In genomic region chr6:21748343-21749063, GRCh38 we compare ENCODE assay signal across 11 cellular contexts.
DNase-seq lines count a peak whose midpoint lies in the region; ATAC-seq and TF ChIP-seq lines count a peak whose summit lies in the region.
"Had no signal": no experiment of that assay in that cellular context is flagged by ENCODE, and none has a peak within 500 bp of the region (broad histone marks: within the 10 kb centered on the region; RNA-seq: fewer than 3 reads in every experiment).

No MANE protein-coding gene starts in this region.

- no peaks in the 10 kb centered on the region for H4K20me1 ChIP-seq in mammary epithelial cell (ENCODE audit: insufficient read depth, low read length)

- no peaks in the 10 kb centered on the region for H3K36me3 ChIP-seq in HAP-1 (replicated peaks)
- no peaks in the 10 kb centered on the region for H3K36me3 ChIP-seq in mammary epithelial cell (ENCODE audit: insufficient read depth, low read length)

- no peaks in the 10 kb centered on the region for H3K79me2 ChIP-seq in mammary epithelial cell (ENCODE audit: insufficient read depth, low read length)
- H3K79me2 ChIP-seq: parathyroid adenoma had no signal

- H3K9me3 ChIP-seq in HAP-1 = no peaks in the 10 kb centered on the region
- H3K9me3 ChIP-seq in mammary epithelial cell (replicated peaks; ENCODE audit: insufficient read depth, low read length) = no peaks in the 10 kb centered on the region

- in situ Hi-C loops in HAP-1 (cut with MboI; ENCODE audit: low sequenced_read_pairs) = no loop called here
- in situ Hi-C loops in mammary epithelial cell (cut with MboI; ENCODE audit: low sequenced_read_pairs in 2 of 2) = no loop called here

- H3K27me3 ChIP-seq in HAP-1 (ENCODE audit: low read depth) (no peaks in the 10 kb centered on the region), mammary epithelial cell (ENCODE audit: insufficient read depth, low read length) (no peaks in the 10 kb centered on the region)

- BruUV-seq in mammary epithelial cell (replicated peaks; lab: Mats Ljungman, UMichigan) = no TSS peak

- intact Hi-C loops in mammary epithelial cell (cut with micrococcal nuclease) = no loop called here

- ATAC-seq in GM21447 (IDR thresholded peaks at IDR 0.05; ENCODE audit: unreplicated experiment) = no peak

- CTCF ChIA-PET in mammary epithelial cell (lab: Charles Lee; ENCODE audit: low non-redundant PET) = no interaction called here

- H3K9ac ChIP-seq in mammary epithelial cell (ENCODE audit: insufficient read depth, low read length) = no peak overlapping the region
- H3K9ac ChIP-seq: parathyroid adenoma had no signal

- no peak for TF ChIP-seq CTCF in mammary epithelial cell (conservative IDR thresholded peaks at IDR 0.05 in 1 of 2, IDR thresholded peaks at IDR 0.05 in 1 of 2; ENCODE audit: extremely low read depth in 1 of 2, insufficient read depth in 1 of 2, low read depth in 1 of 2, low read length in 2 of 2)

- H3K4me1 ChIP-seq in HAP-1 (peaks cover 56% of the 10 kb centered on the region), mammary epithelial cell (ENCODE audit: insufficient read depth, low read length) (peaks cover 32% of the 10 kb centered on the region)
- H3K4me1 ChIP-seq: parathyroid adenoma had no signal

- 3% methylated on average over 3 of the region's 3 CpGs for WGBS in mammary epithelial cell (ENCODE audit: low coverage, missing lambda C conversion rate)

- H3K4me3 ChIP-seq in HAP-1 = no peak overlapping the region
- H3K4me3 ChIP-seq in mammary epithelial cell (replicated peaks in 1 of 3; ENCODE audit: insufficient read depth in 1 of 3, low read depth in 2 of 3, low read length in 3 of 3) = no peak overlapping the region
- H3K4me3 ChIP-seq in skeletal muscle cell (ENCODE audit: low read depth, low read length) = no peak overlapping the region

- H3K27ac ChIP-seq in mammary epithelial cell (ENCODE audit: insufficient read depth, low read depth, low read length) = peak overlapping the region; percentile 25
- H3K27ac ChIP-seq: parathyroid adenoma had no signal

- dilution Hi-C loops in mammary epithelial cell (cut with HindIII; ENCODE audit: low sequenced_read_pairs) = no loop called here

- DNase-seq in HAP-1 (ENCODE audit: low spot score in 2 of 2) = peak; percentile 63 to 77
- peak; percentile 97 for DNase-seq in NCI-H2171 treated with DMSO at 0.1 percent for 48 hours (lab: John Stamatoyannopoulos, UW)
- DNase-seq in mammary epithelial cell = peak; percentile 48
- DNase-seq in skeletal muscle cell (ENCODE audit: low read depth) = peak; percentile 25
- DNase-seq in NK-92 (lab: John Stamatoyannopoulos, UW; ENCODE audit: unreplicated experiment) = no peak
- no peak for DNase-seq in SIG-M5 (lab: John Stamatoyannopoulos, UW)
- no peak for DNase-seq in NK-92 treated with Interleukin-12 subunit alpha and Interleukin-12 subunit beta, amount 100 ng/mL, for 24 hours (lab: John Stamatoyannopoulos, UW)
- DNase-seq: activated CD4-positive, alpha-beta T cell treated with anti-CD3 and anti-CD28 coated beads for 1 hour; NCI-H1048 had no signal

- peak overlapping the region; percentile 70 for H2AFZ ChIP-seq in mammary epithelial cell (ENCODE audit: low read depth, low read length)
- H2AFZ ChIP-seq: parathyroid adenoma had no signal

- H3K4me2 ChIP-seq in mammary epithelial cell (ENCODE audit: insufficient read depth, low read depth, low read length) = peak overlapping the region; percentile 57

Comparison
In these comparisons a context has a peak if more than half of its experiments do, and no peak if none do; other contexts are left out.
1. DNase-seq: peak in HAP-1 (2 of 2), NCI-H2171 treated with DMSO at 0.1 percent for 48 hours (single experiment), mammary epithelial cell (single experiment) and skeletal muscle cell (single experiment); none in NK-92 (single experiment), SIG-M5 (single experiment) and NK-92 treated with Interleukin-12 subunit alpha and Interleukin-12 subunit beta, amount 100 ng/mL, for 24 hours (single experiment).